12 cellular contexts compared by ENCODE assay signal in the genomic region with DNA sequence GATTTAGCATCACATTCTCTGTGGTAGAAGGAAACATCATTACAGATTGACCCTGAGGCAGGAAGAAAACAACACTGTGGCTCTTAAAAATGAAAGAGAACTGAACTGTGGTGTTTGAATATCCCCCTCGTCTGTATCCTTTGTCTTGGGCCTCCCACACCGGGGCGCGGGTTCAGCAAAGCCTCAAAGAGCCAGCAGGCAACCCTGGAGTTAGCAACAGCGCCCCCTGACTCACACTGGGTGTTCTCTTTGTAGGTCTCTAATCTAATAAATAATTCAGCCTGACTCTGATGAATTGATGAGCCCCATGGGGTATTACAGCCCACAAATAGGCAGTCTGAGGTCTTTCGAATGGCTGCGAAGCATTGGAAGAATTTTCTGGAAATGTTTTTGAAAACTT. TPM values are rescaled to one million over a fixed set of nuclear protein-coding genes. Genes with fewer than 3 reads are reported as not detected.
A peak's percentile ranks its signal among the peaks of the same experiment; 100 is the strongest.
DNase-seq lines count a peak whose midpoint lies in the region; ATAC-seq and TF ChIP-seq lines count a peak whose summit lies in the region.
"Had no signal": no experiment of that assay in that cellular context is flagged by ENCODE, and none has a peak within 500 bp of the region (broad histone marks: within the 10 kb centered on the region; RNA-seq: fewer than 3 reads in every experiment).

No MANE protein-coding gene starts in this region.

- H3K4me1 ChIP-seq in neural progenitor cell, result peaks cover 7% of the 10 kb centered on the region

- DNase-seq in GM10266 (ENCODE audit: extremely low spot score) (peak; percentile 26), M059J (ENCODE audit: low read depth) (peak; percentile 18), fibroblast of mammary gland (ENCODE audit: low read depth) (peak; percentile 29), neural progenitor cell (ENCODE audit: low spot score) (peak; percentile 90), NCI-H774 (lab: John Stamatoyannopoulos, UW) (no peak)
- DNase-seq in activated CD8-positive, alpha-beta memory T cell treated with anti-CD3 and anti-CD28 coated beads, Interleukin-2, amount 50 U/mL, for 48 hours, result no peak
- DNase-seq: activated B cell treated with CpG ODN at 0.5 μM for 24 hours, amniotic stem cell, DMS153, NCI-H345 had no signal

- no peak overlapping the region for H3K4me3 ChIP-seq in fibroblast of mammary gland (ENCODE audit: control insufficient read depth, low read depth, low read length)
- no peak overlapping the region for H3K4me3 ChIP-seq in neural progenitor cell

- TF ChIP-seq CTCF in GM10266 (IDR thresholded peaks at IDR 0.05; ENCODE audit: control insufficient read depth, insufficient read depth, low read depth, missing control alignments) (no peak), fibroblast of mammary gland (conservative IDR thresholded peaks at IDR 0.05; ENCODE audit: control insufficient read depth, insufficient read depth, low read depth, low read length) (peak; percentile 41), neural progenitor cell (IDR thresholded peaks at IDR 0.05) (peak; percentile 73)

- peak overlapping the region; percentile 90 for H3K27ac Mint-ChIP-seq in neural progenitor cell
- H3K27ac Mint-ChIP-seq: activated B cell treated with CpG ODN at 0.5 μM for 24 hours had no signal

- peaks cover 3% of the 10 kb centered on the region for H3F3A ChIP-seq in neural progenitor cell (ENCODE audit: low read depth)

- no peaks in the 10 kb centered on the region for H3K79me2 ChIP-seq in neural progenitor cell (ENCODE audit: low read depth)

- no peaks in the 10 kb centered on the region for H4K20me1 ChIP-seq in neural progenitor cell (ENCODE audit: low read depth)

- ATAC-seq in HG03354 (IDR thresholded peaks at IDR 0.05; ENCODE audit: poor library complexity, severe bottlenecking, unreplicated experiment) (no peak), HG03039 (IDR thresholded peaks at IDR 0.05; ENCODE audit: unreplicated experiment) (no peak)

- H3K9me3 ChIP-seq in neural progenitor cell (ENCODE audit: low read depth), result no peaks in the 10 kb centered on the region

- peaks cover 4% of the 10 kb centered on the region for H3K36me3 Mint-ChIP-seq in neural progenitor cell

- no peak overlapping the region for H3K9ac ChIP-seq in neural progenitor cell

- H3K36me3 ChIP-seq in neural progenitor cell, result no peaks in the 10 kb centered on the region

- H3K4me3 Mint-ChIP-seq in neural progenitor cell, result peak overlapping the region; percentile 55
- H3K4me3 Mint-ChIP-seq: activated B cell treated with CpG ODN at 0.5 μM for 24 hours had no signal

- H3K9me3 Mint-ChIP-seq in neural progenitor cell, result peaks cover 23% of the 10 kb centered on the region

- H3K4me2 ChIP-seq in neural progenitor cell, result peak overlapping the region; percentile 44

- H3K4me1 Mint-ChIP-seq in neural progenitor cell, result peaks cover 15% of the 10 kb centered on the region
- H3K4me1 Mint-ChIP-seq: activated B cell treated with CpG ODN at 0.5 μM for 24 hours had no signal

- peaks cover 3% of the 10 kb centered on the region for H3K27me3 Mint-ChIP-seq in neural progenitor cell (ENCODE audit: insufficient read depth, low read depth)
- H3K27me3 Mint-ChIP-seq: activated B cell treated with CpG ODN at 0.5 μM for 24 hours had no signal

- peaks cover 74% of the 10 kb centered on the region for H3K27me3 ChIP-seq in neural progenitor cell

- no peak overlapping the region for H3K27ac ChIP-seq in neural progenitor cell

- H2AFZ ChIP-seq in neural progenitor cell (replicated peaks), result peak overlapping the region; percentile 22

RNA-seq across cellular contexts. Expression of a gene that starts 46.1 kb away (rescaled TPM):
- 16.1 and 18.0 TPM in 2 replicates for total RNA-seq in M059J (2014; rRNA removed; shearing (Covaris generic))
- total RNA-seq in neural progenitor cell (ENCODE audit: low replicate concordance), result 3.2 and 3.9 TPM in 2 replicates

Comparison
In these comparisons a context has a peak if more than half of its experiments do, and no peak if none do; other contexts are left out.
1. DNase-seq: peak in GM10266 (single experiment), M059J (single experiment), fibroblast of mammary gland (single experiment) and neural progenitor cell (single experiment); none in activated CD8-positive, alpha-beta memory T cell treated with anti-CD3 and anti-CD28 coated beads, Interleukin-2, amount 50 U/mL, for 48 hours (single experiment) and NCI-H774 (single experiment).